10 cellular contexts compared by ENCODE assay signal in the genomic region with DNA sequence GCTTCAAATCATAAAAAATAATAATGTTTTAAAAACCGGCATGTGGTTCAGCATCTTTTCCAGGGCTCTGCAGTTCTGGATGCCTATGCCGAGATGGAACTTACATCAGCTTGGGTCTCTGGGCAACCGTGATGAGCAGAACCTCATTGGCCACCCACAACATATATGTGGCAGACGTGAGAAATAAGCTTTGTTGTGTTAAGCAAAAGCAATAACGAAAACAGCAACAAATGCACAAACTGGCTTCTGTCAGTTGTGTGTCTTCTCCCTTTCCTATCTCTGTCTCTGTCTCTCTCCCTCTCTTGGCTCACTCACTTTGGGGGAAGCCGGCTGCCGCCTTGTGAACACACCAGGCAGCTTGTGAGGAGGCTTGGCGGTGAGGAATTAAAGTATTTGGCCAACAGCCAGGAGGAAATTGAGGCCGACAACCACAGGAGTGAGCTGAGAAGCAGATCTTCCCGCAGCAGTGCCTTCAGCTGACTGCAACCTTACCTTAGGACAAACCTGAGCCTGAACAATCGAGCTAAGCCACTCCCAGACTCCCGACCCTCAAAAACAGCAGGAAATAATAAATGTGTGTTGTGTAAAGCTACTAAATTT. TPM values are rescaled to one million over a fixed set of nuclear protein-coding genes. Genes with fewer than 3 reads are reported as not detected.
DNase-seq lines count a peak whose midpoint lies in the region; ATAC-seq and TF ChIP-seq lines count a peak whose summit lies in the region.
"Had no signal": no experiment of that assay in that cellular context is flagged by ENCODE, and none has a peak within 500 bp of the region (broad histone marks: within the 10 kb centered on the region; RNA-seq: fewer than 3 reads in every experiment).

No MANE protein-coding gene starts in this region.

- no peaks in the 10 kb centered on the region for H4K20me1 ChIP-seq in PC-9 (ENCODE audit: insufficient read depth)

- H3K4me2 ChIP-seq in PC-9 = no peak overlapping the region

- WGBS in sigmoid colon, 2 donors = 24 to 30% methylated on average over 12 of the region's 12 CpGs

- H2AFZ ChIP-seq in PC-9 = no peak overlapping the region

- POLR2A ChIA-PET in PC-9 (lab: Charles Lee; ENCODE audit: unreplicated experiment) = no interaction called here

- H3K9me3 ChIP-seq in PC-9 (ENCODE audit: insufficient read depth, low read depth) (no peaks in the 10 kb centered on the region), sigmoid colon (no peaks in the 10 kb centered on the region)

- no peaks in the 10 kb centered on the region for H3K36me3 ChIP-seq in PC-9 (ENCODE audit: low read depth)
- H3K36me3 ChIP-seq in sigmoid colon = no peaks in the 10 kb centered on the region

- H3K27me3 ChIP-seq in PC-9 (ENCODE audit: insufficient read depth, low read depth) = no peaks in the 10 kb centered on the region
- no peaks in the 10 kb centered on the region for H3K27me3 ChIP-seq in sigmoid colon

- no TSS peak for BruUV-seq in PC-9 (replicated peaks; lab: Mats Ljungman, UMichigan)

- H3K27ac ChIP-seq in PC-9 (no peak overlapping the region), sigmoid colon (no peak overlapping the region)

- no peak for TF ChIP-seq POLR2A in sigmoid colon (IDR thresholded peaks at IDR 0.05)

- H3F3A ChIP-seq in PC-9 (ENCODE audit: insufficient read depth, low read depth) = no peaks in the 10 kb centered on the region

- H3K79me2 ChIP-seq in PC-9 (ENCODE audit: low read depth) = no peaks in the 10 kb centered on the region

- TF ChIP-seq EP300 in sigmoid colon (IDR thresholded peaks at IDR 0.05) = no peak

- H3K4me3 ChIP-seq in AG10803 (ENCODE audit: low read length) (no peak overlapping the region), PC-9 (no peak overlapping the region), cardiac fibroblast (replicated peaks in 1 of 2; ENCODE audit: low read depth in 2 of 2, low read length in 2 of 2) (no peak overlapping the region), sigmoid colon (no peak overlapping the region)

- H3K4me1 ChIP-seq in PC-9 (replicated peaks; ENCODE audit: insufficient read depth) (no peaks in the 10 kb centered on the region), sigmoid colon (peaks cover 0 to 8% (median 7%) of the 10 kb centered on the region in 4 donors)

- DNase-seq in AG10803 (ENCODE audit: low read depth) (peak; percentile 6), EH (ENCODE audit: low read depth) (peak; percentile 19), PC-9 (peak; percentile 9 to 28), cardiac fibroblast (ENCODE audit: low read depth in 2 of 2) (peak; percentile 4 to 40), NCI-H526 treated with DMSO at 0.1 percent for 48 hours (lab: John Stamatoyannopoulos, UW) (no peak), sigmoid colon (no peak), EL (no peak)
- DNase-seq: NCI-H2081, trophoblast cell had no signal

- intact Hi-C loops in PC-9 (cut with micrococcal nuclease; ENCODE audit: unreplicated experiment) = no loop called here
- intact Hi-C loops in sigmoid colon (cut with DNase I) = no loop called here

- CTCF ChIA-PET in PC-9 (lab: Charles Lee) = no interaction called here

- no peak for ATAC-seq in HG02678 (IDR thresholded peaks at IDR 0.05; ENCODE audit: unreplicated experiment)

- no peaks in the 10 kb centered on the region for H3K9me2 ChIP-seq in PC-9 (ENCODE audit: insufficient read depth)

- TF ChIP-seq CTCF in AG10803 (conservative IDR thresholded peaks at IDR 0.05; ENCODE audit: low read length) = no peak
- no peak for TF ChIP-seq CTCF in PC-9 (conservative IDR thresholded peaks at IDR 0.05)
- no peak for TF ChIP-seq CTCF in cardiac fibroblast (IDR thresholded peaks at IDR 0.05; ENCODE audit: low read depth, low read length)
- TF ChIP-seq CTCF in sigmoid colon (IDR thresholded peaks at IDR 0.05) = no peak

RNA-seq across cellular contexts. Expression of gene CDCA7L, which starts 21.9 kb away (rescaled TPM):
- total RNA-seq in PC-9 (2021) = 243 and 252 TPM in 2 replicates
- total RNA-seq in sigmoid colon = 10 to 100 TPM; 19.4 to 55.9 (median 29.1) TPM
- polyA plus RNA-seq in sigmoid colon = 10 to 100 TPM; 12.3 to 30.6 (median 23.2) TPM

Comparison
In these comparisons a context has a peak if more than half of its experiments do, and no peak if none do; other contexts are left out.
1. DNase-seq: peak in AG10803 (single experiment), EH (single experiment), PC-9 (2 of 2) and cardiac fibroblast (2 of 2); none in NCI-H526 treated with DMSO at 0.1 percent for 48 hours (single experiment), sigmoid colon (single experiment) and EL (single experiment).